In genomic region chr16:58096249-58096648, GRCh38 we compare ENCODE assay signal across 30 cellular contexts.
"Had no signal": no experiment of that assay in that cellular context is flagged by ENCODE, and none has a peak within 500 bp of the region (broad histone marks: within the 10 kb centered on the region; RNA-seq: fewer than 3 reads in every experiment).

No MANE protein-coding gene starts in this region.

- H3K27me3 ChIP-seq: breast epithelium, left lung, right lobe of liver, vagina had no signal

- H3K4me1 ChIP-seq: breast epithelium, gastrocnemius medialis, left lung, right lobe of liver, vagina had no signal

- H3K9me3 ChIP-seq: breast epithelium, gastrocnemius medialis, left lung, lower lobe of right lung, right lobe of liver, thoracic aorta, vagina had no signal

- H3K27me3 Mint-ChIP-seq: activated CD4-positive, alpha-beta T cell treated with anti-CD3 and anti-CD28 coated beads, Interleukin-2, amount 10 ng/mL, durations not matched to agents 7 days and 5 days; activated T-helper 17 cell treated with anti-CD3 and anti-CD28 coated beads, Interleukin-2, amount 50 U/mL, for 72 hours; central memory CD8-positive, alpha-beta T cell; stimulated activated naive CD8-positive, alpha-beta T cell treated with anti-CD3 and anti-CD28 coated beads, Interleukin-15, Interleukin-2, amounts not matched to agents 100 ng/mL and 50 ng/mL, for 24 hours had no signal

- H3K27ac Mint-ChIP-seq: activated CD4-positive, alpha-beta memory T cell treated with anti-CD3 and anti-CD28 coated beads, Interleukin-2, amount 10 ng/mL, durations not matched to agents 7 days and 5 days; activated CD4-positive, alpha-beta T cell treated with anti-CD3 and anti-CD28 coated beads, Interleukin-2, amount 10 ng/mL, durations not matched to agents 7 days and 5 days; activated T-helper 17 cell treated with anti-CD3 and anti-CD28 coated beads, Interleukin-2, amount 50 U/mL, for 72 hours; nephron; stimulated activated effector memory CD8-positive, alpha-beta T cell treated with anti-CD3 and anti-CD28 coated beads, Interleukin-12 subunit alpha, Interleukin-12 subunit beta, amount 100 ng/mL, for 72 hours; stimulated activated naive CD8-positive, alpha-beta T cell treated with anti-CD3 and anti-CD28 coated beads, Interleukin-15, Interleukin-2, amounts not matched to agents 100 ng/mL and 50 ng/mL, for 24 hours; WTC11 had no signal

- H3K4me3 Mint-ChIP-seq: activated CD4-positive, alpha-beta memory T cell treated with anti-CD3 and anti-CD28 coated beads, Interleukin-2, amount 10 ng/mL, durations not matched to agents 7 days and 5 days; activated CD4-positive, alpha-beta T cell treated with anti-CD3 and anti-CD28 coated beads, Interleukin-2, amount 10 ng/mL, durations not matched to agents 7 days and 5 days; activated T-cell treated with anti-CD3 and anti-CD28 coated beads, Interleukin-2, amount 50 U/mL, for 4 hours; activated T-helper 17 cell treated with anti-CD3 and anti-CD28 coated beads, Interleukin-2, amount 50 U/mL, for 72 hours; central memory CD8-positive, alpha-beta T cell; nephron; stimulated activated effector memory CD8-positive, alpha-beta T cell treated with anti-CD3 and anti-CD28 coated beads, Interleukin-12 subunit alpha, Interleukin-12 subunit beta, amount 100 ng/mL, for 72 hours; stimulated activated naive CD8-positive, alpha-beta T cell treated with anti-CD3 and anti-CD28 coated beads, Interleukin-15, Interleukin-2, amounts not matched to agents 100 ng/mL and 50 ng/mL, for 24 hours; WTC11 had no signal

- H3K4me3 ChIP-seq: breast epithelium, gastrocnemius medialis, left lung, lower lobe of right lung, right lobe of liver, skin epidermis, thoracic aorta, vagina had no signal

- H3K27ac ChIP-seq: breast epithelium, gastrocnemius medialis, left lung, lower lobe of right lung, right lobe of liver, skin epidermis, thoracic aorta, vagina had no signal

- FAIRE-seq: islet of Langerhans had no signal

- H3K36me3 ChIP-seq: breast epithelium, gastrocnemius medialis, left lung, lower lobe of right lung, right lobe of liver, thoracic aorta, vagina had no signal

- ATAC-seq: activated T-helper 17 cell treated with anti-CD3 and anti-CD28 coated beads, Interleukin-2, amount 50 U/mL, for 72 hours; gastrocnemius medialis; stimulated activated effector memory CD8-positive, alpha-beta T cell treated with anti-CD3 and anti-CD28 coated beads, Interleukin-12 subunit alpha, Interleukin-12 subunit beta, amount 100 ng/mL, for 72 hours had no signal

- H3K36me3 Mint-ChIP-seq: stimulated activated effector memory CD8-positive, alpha-beta T cell treated with anti-CD3 and anti-CD28 coated beads, Interleukin-12 subunit alpha, Interleukin-12 subunit beta, amount 100 ng/mL, for 72 hours; WTC11 had no signal

- DNase-seq: activated CD4-positive, alpha-beta memory T cell treated with anti-CD3 and anti-CD28 coated beads, Interleukin-2, amount 10 ng/mL, durations not matched to agents 7 days and 5 days; activated CD4-positive, alpha-beta T cell treated with anti-CD3 and anti-CD28 coated beads for 1 hour; activated CD4-positive, alpha-beta T cell treated with anti-CD3 and anti-CD28 coated beads, Interleukin-2, amount 10 ng/mL, durations not matched to agents 7 days and 5 days; activated gamma-delta T cell treated with Interleukin-2 at 50 U/mL for 16 hours; activated naive CD4-positive, alpha-beta T cell treated with anti-CD3 and anti-CD28 coated beads, Interleukin-2, amount 50 U/mL, for 16 hours; activated T-cell treated with anti-CD3 and anti-CD28 coated beads, Interleukin-2, amount 50 U/mL, for 4 hours; effector CD8-positive, alpha-beta T cell; erythroblast; gastrocnemius medialis; glutamatergic neuron; left lung; lower lobe of right lung; mesendoderm; occipital lobe; stimulated activated CD4-positive, alpha-beta T cell treated with anti-CD3 and anti-CD28 coated beads, Interleukin-12 subunit alpha, Interleukin-12 subunit beta, amount 100 ng/mL, for 4 hours; stimulated activated CD4-positive, alpha-beta T cell treated with anti-CD3 and anti-CD28 coated beads, Interleukin-4, amount 100 ng/mL, for 24 hours; T-helper 2 cell; trophoblast cell had no signal

- H3K9me3 Mint-ChIP-seq: activated CD4-positive, alpha-beta memory T cell treated with anti-CD3 and anti-CD28 coated beads, Interleukin-2, amount 10 ng/mL, durations not matched to agents 7 days and 5 days; activated CD4-positive, alpha-beta T cell treated with anti-CD3 and anti-CD28 coated beads, Interleukin-2, amount 10 ng/mL, durations not matched to agents 7 days and 5 days; activated T-cell treated with anti-CD3 and anti-CD28 coated beads, Interleukin-2, amount 50 U/mL, for 4 hours; activated T-helper 17 cell treated with anti-CD3 and anti-CD28 coated beads, Interleukin-2, amount 50 U/mL, for 72 hours; central memory CD8-positive, alpha-beta T cell; nephron; stimulated activated effector memory CD8-positive, alpha-beta T cell treated with anti-CD3 and anti-CD28 coated beads, Interleukin-12 subunit alpha, Interleukin-12 subunit beta, amount 100 ng/mL, for 72 hours; stimulated activated naive CD8-positive, alpha-beta T cell treated with anti-CD3 and anti-CD28 coated beads, Interleukin-15, Interleukin-2, amounts not matched to agents 100 ng/mL and 50 ng/mL, for 24 hours; WTC11 had no signal
